ENCODE assay signal across 1 cellular context in the genomic region with DNA sequence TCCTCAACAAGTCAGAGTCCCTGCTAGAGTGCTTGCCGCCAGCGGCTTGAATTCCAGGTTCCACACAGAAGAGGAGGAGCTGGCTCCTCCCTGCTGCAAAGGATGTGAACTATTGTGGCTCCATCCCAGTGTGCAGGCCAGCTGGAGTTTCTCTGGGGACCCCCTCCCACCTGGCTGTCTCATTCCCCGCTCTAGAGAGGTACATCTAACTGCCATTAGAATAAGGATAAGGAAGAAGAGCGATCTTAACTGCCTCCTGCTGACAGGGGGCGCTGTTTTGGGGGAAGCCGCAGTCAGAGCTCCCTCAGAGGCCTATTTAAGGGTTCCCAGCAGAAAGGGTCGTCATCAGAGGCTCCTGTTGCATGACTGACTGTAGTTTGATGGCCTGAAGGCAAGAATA.
TF ChIP-seq lines count a peak whose summit lies in the region.

No MANE protein-coding gene starts in this region.

TF ChIP-seq in K562, 482 proteins besides CTCF, POLR2A, EP300 and RAD21 (continued from another document):
- TF ChIP-seq, protein P1, sequence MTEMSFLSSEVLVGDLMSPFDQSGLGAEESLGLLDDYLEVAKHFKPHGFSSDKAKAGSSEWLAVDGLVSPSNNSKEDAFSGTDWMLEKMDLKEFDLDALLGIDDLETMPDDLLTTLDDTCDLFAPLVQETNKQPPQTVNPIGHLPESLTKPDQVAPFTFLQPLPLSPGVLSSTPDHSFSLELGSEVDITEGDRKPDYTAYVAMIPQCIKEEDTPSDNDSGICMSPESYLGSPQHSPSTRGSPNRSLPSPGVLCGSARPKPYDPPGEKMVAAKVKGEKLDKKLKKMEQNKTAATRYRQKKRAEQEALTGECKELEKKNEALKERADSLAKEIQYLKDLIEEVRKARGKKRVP (CRISPR knock-in tag; IDR thresholded peaks at IDR 0.05) = no peak
- TF ChIP-seq, protein P2, sequence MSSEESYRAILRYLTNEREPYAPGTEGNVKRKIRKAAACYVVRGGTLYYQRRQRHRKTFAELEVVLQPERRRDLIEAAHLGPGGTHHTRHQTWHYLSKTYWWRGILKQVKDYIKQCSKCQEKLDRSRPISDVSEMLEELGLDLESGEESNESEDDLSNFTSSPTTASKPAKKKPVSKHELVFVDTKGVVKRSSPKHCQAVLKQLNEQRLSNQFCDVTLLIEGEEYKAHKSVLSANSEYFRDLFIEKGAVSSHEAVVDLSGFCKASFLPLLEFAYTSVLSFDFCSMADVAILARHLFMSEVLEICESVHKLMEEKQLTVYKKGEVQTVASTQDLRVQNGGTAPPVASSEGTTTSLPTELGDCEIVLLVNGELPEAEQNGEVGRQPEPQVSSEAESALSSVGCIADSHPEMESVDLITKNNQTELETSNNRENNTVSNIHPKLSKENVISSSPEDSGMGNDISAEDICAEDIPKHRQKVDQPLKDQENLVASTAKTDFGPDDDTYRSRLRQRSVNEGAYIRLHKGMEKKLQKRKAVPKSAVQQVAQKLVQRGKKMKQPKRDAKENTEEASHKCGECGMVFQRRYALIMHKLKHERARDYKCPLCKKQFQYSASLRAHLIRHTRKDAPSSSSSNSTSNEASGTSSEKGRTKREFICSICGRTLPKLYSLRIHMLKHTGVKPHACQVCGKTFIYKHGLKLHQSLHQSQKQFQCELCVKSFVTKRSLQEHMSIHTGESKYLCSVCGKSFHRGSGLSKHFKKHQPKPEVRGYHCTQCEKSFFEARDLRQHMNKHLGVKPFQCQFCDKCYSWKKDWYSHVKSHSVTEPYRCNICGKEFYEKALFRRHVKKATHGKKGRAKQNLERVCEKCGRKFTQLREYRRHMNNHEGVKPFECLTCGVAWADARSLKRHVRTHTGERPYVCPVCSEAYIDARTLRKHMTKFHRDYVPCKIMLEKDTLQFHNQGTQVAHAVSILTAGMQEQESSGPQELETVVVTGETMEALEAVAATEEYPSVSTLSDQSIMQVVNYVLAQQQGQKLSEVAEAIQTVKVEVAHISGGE (CRISPR knock-in tag; IDR thresholded peaks at IDR 0.05) = no peak
- TF ChIP-seq MTA2 (IDR thresholded peaks at IDR 0.05; ENCODE audit: low read depth) (no peak), RUNX1 (IDR thresholded peaks at IDR 0.05; ENCODE audit: low read depth) (no peak), ZNF23 (CRISPR knock-in tag; IDR thresholded peaks at IDR 0.05) (no peak), MYNN (IDR thresholded peaks at IDR 0.05) (no peak), MYNN (CRISPR knock-in tag; IDR thresholded peaks at IDR 0.05) (no peak), SMARCA4 (IDR thresholded peaks at IDR 0.05) (peak; percentile 68), ZNF445 (CRISPR knock-in tag; IDR thresholded peaks at IDR 0.05; ENCODE audit: low read depth) (no peak), GATA2 (CRISPR knock-in tag; IDR thresholded peaks at IDR 0.05) (no peak), KAT8 (IDR thresholded peaks at IDR 0.05; ENCODE audit: low read depth) (no peak), GABPB2 (CRISPR knock-in tag; conservative IDR thresholded peaks at IDR 0.05) (no peak), YY1 (IDR thresholded peaks at IDR 0.05; ENCODE audit: borderline replicate concordance in 1 of 3, control insufficient read depth in 1 of 3, extremely low read depth in 1 of 3, insufficient read depth in 3 of 3, insufficient read length in 1 of 3, insufficient replicate concordance in 2 of 3, low read depth in 1 of 3, low read length in 2 of 3) (no peak), SPI1 (IDR thresholded peaks at IDR 0.05; ENCODE audit: borderline replicate concordance, low read depth, low read length) (no peak), SMC3 (conservative IDR thresholded peaks at IDR 0.05; ENCODE audit: insufficient read depth, low read depth, low read length) (0 out of 2 replicates have a peak, but pooled peaks have one; percentile 16), IFI16 (CRISPR knock-in tag; IDR thresholded peaks at IDR 0.05) (no peak), RCOR1 (IDR thresholded peaks at IDR 0.05; ENCODE audit: borderline replicate concordance in 1 of 2, low read depth in 2 of 2, low read length in 2 of 2) (no peak), PTTG1 (tag; IDR thresholded peaks at IDR 0.05; ENCODE audit: low read depth) (no peak), ETS2 (tag; IDR thresholded peaks at IDR 0.05; ENCODE audit: borderline replicate concordance, poor library complexity, severe bottlenecking) (no peak), THRAP3 (IDR thresholded peaks at IDR 0.05; ENCODE audit: borderline replicate concordance) (no peak), ESRRA (IDR thresholded peaks at IDR 0.05; ENCODE audit: borderline replicate concordance, low read depth) (no peak), SRSF1 (IDR thresholded peaks at IDR 0.05; ENCODE audit: low read depth, low read length) (no peak), CBX8 (IDR thresholded peaks at IDR 0.05; ENCODE audit: borderline replicate concordance, extremely low read depth, low read depth, low read length, poor library complexity, severe bottlenecking) (no peak), HDAC2 (IDR thresholded peaks at IDR 0.05) (no peak)
- TF ChIP-seq, protein P3, sequence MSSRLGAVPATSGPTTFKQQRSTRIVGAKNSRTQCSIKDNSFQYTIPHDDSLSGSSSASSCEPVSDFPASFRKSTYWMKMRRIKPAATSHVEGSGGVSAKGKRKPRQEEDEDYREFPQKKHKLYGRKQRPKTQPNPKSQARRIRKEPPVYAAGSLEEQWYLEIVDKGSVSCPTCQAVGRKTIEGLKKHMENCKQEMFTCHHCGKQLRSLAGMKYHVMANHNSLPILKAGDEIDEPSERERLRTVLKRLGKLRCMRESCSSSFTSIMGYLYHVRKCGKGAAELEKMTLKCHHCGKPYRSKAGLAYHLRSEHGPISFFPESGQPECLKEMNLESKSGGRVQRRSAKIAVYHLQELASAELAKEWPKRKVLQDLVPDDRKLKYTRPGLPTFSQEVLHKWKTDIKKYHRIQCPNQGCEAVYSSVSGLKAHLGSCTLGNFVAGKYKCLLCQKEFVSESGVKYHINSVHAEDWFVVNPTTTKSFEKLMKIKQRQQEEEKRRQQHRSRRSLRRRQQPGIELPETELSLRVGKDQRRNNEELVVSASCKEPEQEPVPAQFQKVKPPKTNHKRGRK (tag; IDR thresholded peaks at IDR 0.05) = no peak
- TF ChIP-seq, protein P4, sequence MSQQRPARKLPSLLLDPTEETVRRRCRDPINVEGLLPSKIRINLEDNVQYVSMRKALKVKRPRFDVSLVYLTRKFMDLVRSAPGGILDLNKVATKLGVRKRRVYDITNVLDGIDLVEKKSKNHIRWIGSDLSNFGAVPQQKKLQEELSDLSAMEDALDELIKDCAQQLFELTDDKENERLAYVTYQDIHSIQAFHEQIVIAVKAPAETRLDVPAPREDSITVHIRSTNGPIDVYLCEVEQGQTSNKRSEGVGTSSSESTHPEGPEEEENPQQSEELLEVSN (IDR thresholded peaks at IDR 0.05; ENCODE audit: borderline replicate concordance in 1 of 2, extremely low read depth in 1 of 2, insufficient read depth in 1 of 2, insufficient read length in 1 of 2, low read depth in 1 of 2, low read length in 1 of 2, poor library complexity in 1 of 2, severe bottlenecking in 1 of 2) = no peak
- TF ChIP-seq, protein P5, sequence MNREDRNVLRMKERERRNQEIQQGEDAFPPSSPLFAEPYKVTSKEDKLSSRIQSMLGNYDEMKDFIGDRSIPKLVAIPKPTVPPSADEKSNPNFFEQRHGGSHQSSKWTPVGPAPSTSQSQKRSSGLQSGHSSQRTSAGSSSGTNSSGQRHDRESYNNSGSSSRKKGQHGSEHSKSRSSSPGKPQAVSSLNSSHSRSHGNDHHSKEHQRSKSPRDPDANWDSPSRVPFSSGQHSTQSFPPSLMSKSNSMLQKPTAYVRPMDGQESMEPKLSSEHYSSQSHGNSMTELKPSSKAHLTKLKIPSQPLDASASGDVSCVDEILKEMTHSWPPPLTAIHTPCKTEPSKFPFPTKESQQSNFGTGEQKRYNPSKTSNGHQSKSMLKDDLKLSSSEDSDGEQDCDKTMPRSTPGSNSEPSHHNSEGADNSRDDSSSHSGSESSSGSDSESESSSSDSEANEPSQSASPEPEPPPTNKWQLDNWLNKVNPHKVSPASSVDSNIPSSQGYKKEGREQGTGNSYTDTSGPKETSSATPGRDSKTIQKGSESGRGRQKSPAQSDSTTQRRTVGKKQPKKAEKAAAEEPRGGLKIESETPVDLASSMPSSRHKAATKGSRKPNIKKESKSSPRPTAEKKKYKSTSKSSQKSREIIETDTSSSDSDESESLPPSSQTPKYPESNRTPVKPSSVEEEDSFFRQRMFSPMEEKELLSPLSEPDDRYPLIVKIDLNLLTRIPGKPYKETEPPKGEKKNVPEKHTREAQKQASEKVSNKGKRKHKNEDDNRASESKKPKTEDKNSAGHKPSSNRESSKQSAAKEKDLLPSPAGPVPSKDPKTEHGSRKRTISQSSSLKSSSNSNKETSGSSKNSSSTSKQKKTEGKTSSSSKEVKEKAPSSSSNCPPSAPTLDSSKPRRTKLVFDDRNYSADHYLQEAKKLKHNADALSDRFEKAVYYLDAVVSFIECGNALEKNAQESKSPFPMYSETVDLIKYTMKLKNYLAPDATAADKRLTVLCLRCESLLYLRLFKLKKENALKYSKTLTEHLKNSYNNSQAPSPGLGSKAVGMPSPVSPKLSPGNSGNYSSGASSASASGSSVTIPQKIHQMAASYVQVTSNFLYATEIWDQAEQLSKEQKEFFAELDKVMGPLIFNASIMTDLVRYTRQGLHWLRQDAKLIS (CRISPR knock-in tag; IDR thresholded peaks at IDR 0.05) = no peak
- TF ChIP-seq, protein P6, sequence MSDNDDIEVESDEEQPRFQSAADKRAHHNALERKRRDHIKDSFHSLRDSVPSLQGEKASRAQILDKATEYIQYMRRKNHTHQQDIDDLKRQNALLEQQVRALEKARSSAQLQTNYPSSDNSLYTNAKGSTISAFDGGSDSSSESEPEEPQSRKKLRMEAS (CRISPR knock-in tag; IDR thresholded peaks at IDR 0.05) = no peak
- TF ChIP-seq, protein P7, sequence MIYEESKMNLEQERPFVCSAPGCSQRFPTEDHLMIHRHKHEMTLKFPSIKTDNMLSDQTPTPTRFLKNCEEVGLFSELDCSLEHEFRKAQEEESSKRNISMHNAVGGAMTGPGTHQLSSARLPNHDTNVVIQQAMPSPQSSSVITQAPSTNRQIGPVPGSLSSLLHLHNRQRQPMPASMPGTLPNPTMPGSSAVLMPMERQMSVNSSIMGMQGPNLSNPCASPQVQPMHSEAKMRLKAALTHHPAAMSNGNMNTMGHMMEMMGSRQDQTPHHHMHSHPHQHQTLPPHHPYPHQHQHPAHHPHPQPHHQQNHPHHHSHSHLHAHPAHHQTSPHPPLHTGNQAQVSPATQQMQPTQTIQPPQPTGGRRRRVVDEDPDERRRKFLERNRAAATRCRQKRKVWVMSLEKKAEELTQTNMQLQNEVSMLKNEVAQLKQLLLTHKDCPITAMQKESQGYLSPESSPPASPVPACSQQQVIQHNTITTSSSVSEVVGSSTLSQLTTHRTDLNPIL (CRISPR knock-in tag; IDR thresholded peaks at IDR 0.05) = no peak
- TF ChIP-seq, protein P8, sequence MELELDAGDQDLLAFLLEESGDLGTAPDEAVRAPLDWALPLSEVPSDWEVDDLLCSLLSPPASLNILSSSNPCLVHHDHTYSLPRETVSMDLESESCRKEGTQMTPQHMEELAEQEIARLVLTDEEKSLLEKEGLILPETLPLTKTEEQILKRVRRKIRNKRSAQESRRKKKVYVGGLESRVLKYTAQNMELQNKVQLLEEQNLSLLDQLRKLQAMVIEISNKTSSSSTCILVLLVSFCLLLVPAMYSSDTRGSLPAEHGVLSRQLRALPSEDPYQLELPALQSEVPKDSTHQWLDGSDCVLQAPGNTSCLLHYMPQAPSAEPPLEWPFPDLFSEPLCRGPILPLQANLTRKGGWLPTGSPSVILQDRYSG (tag; conservative IDR thresholded peaks at IDR 0.05; ENCODE audit: low read depth) = no peak
- TF ChIP-seq, protein P9, sequence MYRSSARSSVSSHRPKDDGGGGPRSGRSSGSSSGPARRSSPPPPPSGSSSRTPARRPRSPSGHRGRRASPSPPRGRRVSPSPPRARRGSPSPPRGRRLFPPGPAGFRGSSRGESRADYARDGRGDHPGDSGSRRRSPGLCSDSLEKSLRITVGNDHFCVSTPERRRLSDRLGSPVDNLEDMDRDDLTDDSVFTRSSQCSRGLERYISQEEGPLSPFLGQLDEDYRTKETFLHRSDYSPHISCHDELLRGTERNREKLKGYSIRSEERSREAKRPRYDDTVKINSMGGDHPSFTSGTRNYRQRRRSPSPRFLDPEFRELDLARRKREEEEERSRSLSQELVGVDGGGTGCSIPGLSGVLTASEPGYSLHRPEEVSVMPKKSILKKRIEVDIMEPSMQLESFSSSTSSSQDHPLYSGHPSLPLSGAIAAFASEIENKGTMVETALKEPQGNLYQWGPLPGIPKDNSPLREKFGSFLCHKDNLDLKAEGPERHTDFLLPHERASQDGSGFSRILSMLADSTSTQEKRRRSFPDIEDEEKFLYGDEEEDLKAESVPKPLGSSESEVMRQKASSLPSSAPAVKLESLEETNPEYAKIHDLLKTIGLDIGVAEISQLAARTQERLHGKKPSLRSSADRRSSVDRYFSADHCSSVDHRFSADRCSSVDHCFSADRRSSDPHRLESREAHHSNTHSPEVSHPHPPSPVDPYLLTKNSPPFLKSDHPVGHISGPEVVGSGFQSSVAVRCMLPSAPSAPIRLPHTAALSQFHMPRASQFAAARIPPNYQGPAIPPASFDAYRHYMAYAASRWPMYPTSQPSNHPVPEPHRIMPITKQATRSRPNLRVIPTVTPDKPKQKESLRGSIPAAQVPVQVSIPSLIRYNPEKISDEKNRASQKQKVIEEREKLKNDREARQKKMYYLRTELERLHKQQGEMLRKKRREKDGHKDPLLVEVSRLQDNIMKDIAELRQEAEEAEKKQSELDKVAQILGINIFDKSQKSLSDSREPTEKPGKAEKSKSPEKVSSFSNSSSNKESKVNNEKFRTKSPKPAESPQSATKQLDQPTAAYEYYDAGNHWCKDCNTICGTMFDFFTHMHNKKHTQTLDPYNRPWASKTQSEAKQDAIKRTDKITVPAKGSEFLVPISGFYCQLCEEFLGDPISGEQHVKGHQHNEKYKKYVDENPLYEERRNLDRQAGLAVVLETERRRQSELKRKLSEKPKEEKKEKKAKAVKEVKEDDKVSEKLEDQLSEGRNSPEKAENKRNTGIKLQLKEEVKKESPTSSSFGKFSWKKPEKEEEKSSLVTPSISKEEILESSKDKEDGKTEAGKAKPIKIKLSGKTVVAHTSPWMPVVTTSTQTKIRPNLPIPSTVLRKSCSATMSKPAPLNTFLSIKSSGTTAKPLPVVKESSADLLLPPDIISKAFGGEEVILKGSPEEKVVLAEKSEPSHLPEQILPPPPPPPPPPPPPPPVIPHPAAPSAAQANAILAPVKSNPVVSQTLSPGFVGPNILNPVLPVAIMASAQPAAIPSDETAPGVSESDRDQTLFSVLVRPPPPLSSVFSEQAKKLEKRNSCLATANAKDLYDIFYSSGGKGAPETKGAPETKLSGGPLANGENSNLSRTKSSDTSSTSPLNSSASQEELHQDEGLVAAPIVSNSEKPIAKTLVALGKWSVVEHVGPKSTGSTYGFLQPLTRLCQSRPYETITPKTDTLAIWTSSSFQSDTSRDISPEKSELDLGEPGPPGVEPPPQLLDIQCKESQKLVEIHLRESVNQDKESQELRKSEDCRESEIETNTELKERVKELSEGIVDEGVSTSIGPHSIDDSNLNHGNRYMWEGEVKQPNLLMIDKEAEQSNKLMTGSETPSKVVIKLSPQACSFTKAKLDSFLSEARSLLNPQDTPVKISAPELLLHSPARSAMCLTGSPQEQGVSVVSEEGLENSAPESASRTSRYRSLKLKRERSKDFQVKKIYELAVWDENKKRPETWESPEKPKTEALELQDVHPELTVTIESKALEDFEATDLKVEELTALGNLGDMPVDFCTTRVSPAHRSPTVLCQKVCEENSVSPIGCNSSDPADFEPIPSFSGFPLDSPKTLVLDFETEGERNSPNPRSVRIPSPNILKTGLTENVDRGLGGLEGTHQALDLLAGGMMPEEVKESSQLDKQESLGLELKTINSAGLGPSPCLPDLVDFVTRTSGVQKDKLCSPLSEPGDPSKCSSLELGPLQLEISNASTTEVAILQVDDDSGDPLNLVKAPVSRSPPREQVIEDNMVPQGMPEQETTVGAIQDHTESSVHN (IDR thresholded peaks at IDR 0.05; ENCODE audit: borderline replicate concordance in 1 of 2, low read depth in 1 of 2) = no peak
